In the genomic region with DNA sequence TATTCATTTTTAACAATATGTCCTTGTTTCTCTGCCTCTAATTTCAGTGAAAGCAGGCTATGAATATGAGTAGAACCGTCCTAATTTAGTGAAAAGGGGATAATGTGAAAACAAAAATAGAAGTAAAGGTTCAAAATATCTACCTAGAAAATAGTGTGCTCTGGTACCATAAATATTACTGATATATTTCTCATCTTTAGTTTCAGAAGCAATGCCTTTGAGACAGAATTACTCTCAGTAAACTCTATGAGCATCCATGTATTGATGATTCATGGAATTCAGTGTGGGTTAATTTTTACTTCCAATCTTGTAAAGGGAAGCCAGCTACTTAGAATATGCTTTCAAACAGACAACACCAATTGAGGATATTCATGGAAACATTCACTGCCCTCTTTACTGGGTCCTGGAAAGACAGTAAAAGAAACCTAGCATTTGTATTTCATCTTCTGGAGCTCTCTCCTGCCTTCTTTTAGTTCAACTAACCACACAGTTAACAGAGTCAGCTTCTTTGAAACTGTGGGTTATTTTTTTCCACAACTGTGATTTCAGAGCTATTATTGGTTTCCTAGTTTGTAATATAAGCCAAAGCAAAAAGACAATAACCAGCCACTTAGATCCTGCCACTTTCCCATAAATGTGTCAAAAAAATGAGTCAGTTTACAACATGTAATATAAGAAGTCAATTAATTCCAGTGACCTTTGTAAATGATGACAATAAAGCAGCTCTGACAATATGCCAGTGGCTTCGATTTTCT, we compare ENCODE assay signal across 8 cellular contexts. TPM values are rescaled to one million over a fixed set of nuclear protein-coding genes. Genes with fewer than 3 reads are reported as not detected.
DNase-seq lines count a peak whose midpoint lies in the region; ATAC-seq and TF ChIP-seq lines count a peak whose summit lies in the region.

No MANE protein-coding gene starts in this region.

- peak overlapping the region; percentile 34 to 68 (median 50) for H3K4me3 ChIP-seq in adrenal gland

- intact Hi-C loops in adrenal gland (cut with DNase I) = loop anchor here in 1 of 2 donors (5.0 kb wide), 1 partner anchor 395 kb away; no protein-coding TSS in a partner anchor
- intact Hi-C loops in Calu3 (cut with micrococcal nuclease; ENCODE audit: unreplicated experiment) = no loop called here

- H3K9me3 Mint-ChIP-seq in activated CD4-positive, alpha-beta T cell treated with anti-CD3 and anti-CD28 coated beads, Interleukin-2, amount 10 ng/mL, durations not matched to agents 7 days and 5 days = peaks cover 4% of the 10 kb centered on the region
- H3K9me3 Mint-ChIP-seq in stimulated activated naive CD8-positive, alpha-beta T cell treated with anti-CD3 and anti-CD28 coated beads, Interleukin-15, Interleukin-2, amounts not matched to agents 100 ng/mL and 50 ng/mL, for 24 hours = no peaks in the 10 kb centered on the region
- no peaks in the 10 kb centered on the region for H3K9me3 Mint-ChIP-seq in Calu3 (ENCODE audit: low read depth, unreplicated experiment)

- H3K27me3 ChIP-seq in adrenal gland = no peaks in the 10 kb centered on the region

- no peaks in the 10 kb centered on the region for H3K27me3 Mint-ChIP-seq in activated CD4-positive, alpha-beta T cell treated with anti-CD3 and anti-CD28 coated beads, Interleukin-2, amount 10 ng/mL, durations not matched to agents 7 days and 5 days
- no peaks in the 10 kb centered on the region for H3K27me3 Mint-ChIP-seq in stimulated activated naive CD8-positive, alpha-beta T cell treated with anti-CD3 and anti-CD28 coated beads, Interleukin-15, Interleukin-2, amounts not matched to agents 100 ng/mL and 50 ng/mL, for 24 hours
- H3K27me3 Mint-ChIP-seq in Calu3 (ENCODE audit: unreplicated experiment) = no peaks in the 10 kb centered on the region

- no peak for DNase-seq in activated CD4-positive, alpha-beta T cell treated with anti-CD3 and anti-CD28 coated beads, Interleukin-2, amount 10 ng/mL, durations not matched to agents 7 days and 5 days
- DNase-seq in activated CD4-positive, alpha-beta T cell treated with anti-CD3 and anti-CD28 coated beads, Interleukin-2, amount 50 U/mL, for 4 hours = no peak
- DNase-seq in adrenal gland (no peak), inferior parietal cortex (ENCODE audit: extremely low spot score) (no peak), Calu3 (no peak), iPS-NIHi11 (ENCODE audit: low spot score) (no peak)

- H3K4me1 Mint-ChIP-seq in activated CD4-positive, alpha-beta T cell treated with anti-CD3 and anti-CD28 coated beads, Interleukin-2, amount 10 ng/mL, durations not matched to agents 7 days and 5 days = peaks cover 57% of the 10 kb centered on the region
- peaks cover 73% of the 10 kb centered on the region for H3K4me1 Mint-ChIP-seq in stimulated activated naive CD8-positive, alpha-beta T cell treated with anti-CD3 and anti-CD28 coated beads, Interleukin-15, Interleukin-2, amounts not matched to agents 100 ng/mL and 50 ng/mL, for 24 hours (ENCODE audit: low read depth)
- no peaks in the 10 kb centered on the region for H3K4me1 Mint-ChIP-seq in Calu3 (ENCODE audit: low read depth, unreplicated experiment)

- peak; percentile 44 for ATAC-seq in HG03354 (IDR thresholded peaks at IDR 0.05; ENCODE audit: poor library complexity, severe bottlenecking, unreplicated experiment)

- H3K36me3 ChIP-seq in adrenal gland (replicated peaks in 1 of 2) = no peaks in the 10 kb centered on the region

- H3K4me3 Mint-ChIP-seq in activated CD4-positive, alpha-beta T cell treated with anti-CD3 and anti-CD28 coated beads, Interleukin-2, amount 10 ng/mL, durations not matched to agents 7 days and 5 days = peak overlapping the region; percentile 99
- H3K4me3 Mint-ChIP-seq in stimulated activated naive CD8-positive, alpha-beta T cell treated with anti-CD3 and anti-CD28 coated beads, Interleukin-15, Interleukin-2, amounts not matched to agents 100 ng/mL and 50 ng/mL, for 24 hours = peak overlapping the region; percentile 93
- H3K4me3 Mint-ChIP-seq in Calu3 (ENCODE audit: low read depth, unreplicated experiment) = no peak overlapping the region

- peaks cover 73% of the 10 kb centered on the region for H3K36me3 Mint-ChIP-seq in activated CD4-positive, alpha-beta T cell treated with anti-CD3 and anti-CD28 coated beads, Interleukin-2, amount 10 ng/mL, durations not matched to agents 7 days and 5 days (ENCODE audit: low read depth)
- H3K36me3 Mint-ChIP-seq in stimulated activated naive CD8-positive, alpha-beta T cell treated with anti-CD3 and anti-CD28 coated beads, Interleukin-15, Interleukin-2, amounts not matched to agents 100 ng/mL and 50 ng/mL, for 24 hours (ENCODE audit: low read depth) = peaks cover 43% of the 10 kb centered on the region
- no peaks in the 10 kb centered on the region for H3K36me3 Mint-ChIP-seq in Calu3 (ENCODE audit: insufficient read depth, unreplicated experiment)

- CTCF ChIA-PET in activated CD4-positive, alpha-beta T cell treated with anti-CD3 and anti-CD28 coated beads, Interleukin-2, amount 10 ng/mL, durations not matched to agents 7 days and 5 days (lab: Charles Lee) = interaction anchor here (1.0 to 1.9 kb wide), 2 partner anchors 17 kb away, joined by 3 to 10 read pairs; no protein-coding TSS in a partner anchor
- CTCF ChIA-PET in Calu3 (lab: Charles Lee) = interaction anchor here (0.6 to 1.0 kb wide), 2 partner anchors 105 to 1357 kb away, joined by 3 to 9 read pairs; no protein-coding TSS in a partner anchor

- peaks cover 8 to 44% of the 10 kb centered on the region in 2 donors for H3K4me1 ChIP-seq in adrenal gland (replicated peaks in 1 of 2)

- TF ChIP-seq CTCF in adrenal gland (IDR thresholded peaks at IDR 0.05) (no peak), Calu3 (IDR thresholded peaks at IDR 0.05; ENCODE audit: unreplicated experiment) (no peak)

- POLR2A ChIA-PET in activated CD4-positive, alpha-beta T cell treated with anti-CD3 and anti-CD28 coated beads, Interleukin-2, amount 10 ng/mL, durations not matched to agents 7 days and 5 days (lab: Charles Lee) = interaction anchor here (0.5 to 1.4 kb wide), 2 partner anchors 9 to 470 kb away, joined by 3 to 8 read pairs; a partner anchor contains a TSS

- 13 to 29% (median 24%) methylated on average over 2 of the region's 2 CpGs for WGBS in adrenal gland, 4 donors

- H3K9me3 ChIP-seq in adrenal gland (replicated peaks in 1 of 3) = no peaks in the 10 kb centered on the region

- no peak for TF ChIP-seq POLR2A in adrenal gland (IDR thresholded peaks at IDR 0.05)

- H3K27ac Mint-ChIP-seq in activated CD4-positive, alpha-beta T cell treated with anti-CD3 and anti-CD28 coated beads, Interleukin-2, amount 10 ng/mL, durations not matched to agents 7 days and 5 days = peak overlapping the region; percentile 93
- H3K27ac Mint-ChIP-seq in stimulated activated naive CD8-positive, alpha-beta T cell treated with anti-CD3 and anti-CD28 coated beads, Interleukin-15, Interleukin-2, amounts not matched to agents 100 ng/mL and 50 ng/mL, for 24 hours = peak overlapping the region; percentile 99
- no peak overlapping the region for H3K27ac Mint-ChIP-seq in Calu3 (ENCODE audit: unreplicated experiment)

- peak overlapping the region in 4 of 5 donors; percentile 1 to 63 (median 28) for H3K27ac ChIP-seq in adrenal gland

- no TSS peak for BruUV-seq in Calu3 (replicated peaks; lab: Mats Ljungman, UMichigan)

RNA-seq across cellular contexts. Expression of a gene that starts 1.7 kb away (rescaled TPM):
- total RNA-seq in activated CD4-positive, alpha-beta T cell treated with anti-CD3 and anti-CD28 coated beads, Interleukin-2, amount 10 ng/mL, durations not matched to agents 7 days and 5 days = 100 to 1,000 TPM; 211 to 262 TPM
- total RNA-seq in adrenal gland (10 to 100 TPM; 10.7 to 83.0 (median 55.2) TPM), Calu3 (2022) (not detected in 2 replicates)
- 10 to 100 TPM; 21.1 to 59.6 (median 21.2) TPM for polyA plus RNA-seq in adrenal gland

Comparison
In these comparisons a context has a peak if more than half of its experiments do, and no peak if none do; other contexts are left out.
1. RNA of a gene that starts 1.7 kb away (total RNA-seq): 211 to 262 TPM in activated CD4-positive, alpha-beta T cell treated with anti-CD3 and anti-CD28 coated beads, Interleukin-2, amount 10 ng/mL, durations not matched to agents 7 days and 5 days and 10.7 to 83.0 TPM in adrenal gland; not detected in Calu3; every median in the first group is over 10 times any median in the second.